ENCODE assay signal across 1 cellular context in the genomic region with DNA sequence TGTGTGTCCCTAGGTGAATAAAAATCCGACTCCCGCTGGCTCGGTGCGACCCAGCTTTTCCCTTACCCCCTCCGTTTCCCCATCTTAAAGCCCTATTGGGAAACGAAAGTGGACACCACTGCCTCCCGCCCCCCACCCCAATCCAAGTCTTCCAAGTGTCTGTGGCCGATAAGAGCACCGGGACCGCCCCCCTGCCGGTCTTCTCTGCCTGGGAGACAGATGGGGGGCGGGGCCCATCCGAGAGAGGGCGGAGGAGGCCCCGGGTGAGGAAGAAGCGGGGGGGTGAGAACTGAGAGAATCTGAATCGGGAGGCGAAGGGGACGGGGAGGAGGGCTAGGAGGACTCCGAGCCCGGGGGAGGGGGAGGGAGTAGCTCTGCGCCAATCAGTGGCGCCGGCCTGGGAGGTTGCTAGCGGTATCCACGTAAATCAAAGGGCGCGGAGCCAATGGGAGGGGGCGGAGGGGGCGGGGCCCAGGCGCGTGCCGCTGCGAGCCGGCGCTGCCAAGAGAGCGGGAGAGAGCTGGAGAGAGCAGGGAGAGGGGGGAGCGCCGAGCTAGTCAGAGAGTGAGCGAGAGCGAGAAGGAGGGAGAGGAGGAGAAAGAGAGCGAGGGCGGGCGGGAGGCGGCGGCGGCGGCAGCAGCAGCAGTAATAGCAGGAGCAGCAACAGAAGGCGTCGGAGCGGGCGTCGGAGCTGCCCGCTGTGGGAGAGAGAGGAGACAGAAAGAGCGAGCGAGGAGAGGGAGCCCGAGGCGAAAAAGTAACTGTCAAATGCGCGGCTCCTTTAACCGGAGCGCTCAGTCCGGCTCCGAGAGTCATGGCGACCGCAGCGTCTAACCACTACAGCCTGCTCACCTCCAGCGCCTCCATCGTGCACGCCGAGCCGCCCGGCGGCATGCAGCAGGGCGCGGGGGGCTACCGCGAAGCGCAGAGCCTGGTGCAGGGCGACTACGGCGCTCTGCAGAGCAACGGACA.
TF ChIP-seq lines count a peak whose summit lies in the region.

A gene (plus strand): TSS at position 515 of the 972 bp plus-strand sequence. CDS start 300 bp downstream, at position 815.

TF ChIP-seq in HEK293, 187 proteins besides CTCF, POLR2A, EP300 and RAD21 (continued from another document and continues in another):
- TF ChIP-seq, protein P1, sequence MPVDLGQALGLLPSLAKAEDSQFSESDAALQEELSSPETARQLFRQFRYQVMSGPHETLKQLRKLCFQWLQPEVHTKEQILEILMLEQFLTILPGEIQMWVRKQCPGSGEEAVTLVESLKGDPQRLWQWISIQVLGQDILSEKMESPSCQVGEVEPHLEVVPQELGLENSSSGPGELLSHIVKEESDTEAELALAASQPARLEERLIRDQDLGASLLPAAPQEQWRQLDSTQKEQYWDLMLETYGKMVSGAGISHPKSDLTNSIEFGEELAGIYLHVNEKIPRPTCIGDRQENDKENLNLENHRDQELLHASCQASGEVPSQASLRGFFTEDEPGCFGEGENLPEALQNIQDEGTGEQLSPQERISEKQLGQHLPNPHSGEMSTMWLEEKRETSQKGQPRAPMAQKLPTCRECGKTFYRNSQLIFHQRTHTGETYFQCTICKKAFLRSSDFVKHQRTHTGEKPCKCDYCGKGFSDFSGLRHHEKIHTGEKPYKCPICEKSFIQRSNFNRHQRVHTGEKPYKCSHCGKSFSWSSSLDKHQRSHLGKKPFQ (tag by site-specific recombination; IDR thresholded peaks at IDR 0.05), result no peak
- TF ChIP-seq ZNF529 (tag by site-specific recombination; IDR thresholded peaks at IDR 0.05; ENCODE audit: insufficient replicate concordance) (no peak), ZNF830 (tag by site-specific recombination; IDR thresholded peaks at IDR 0.05; ENCODE audit: low read depth) (no peak), ZNF274 (IDR thresholded peaks at IDR 0.05; ENCODE audit: low read length) (no peak), ZNF274 (tag by site-specific recombination; IDR thresholded peaks at IDR 0.05; ENCODE audit: borderline replicate concordance) (no peak), RBAK (tag by site-specific recombination; IDR thresholded peaks at IDR 0.05) (no peak), KLF1 (tag by site-specific recombination; IDR thresholded peaks at IDR 0.05) (peak; percentile 48; the same call in 1 of the 2 replicates), SCRT2 (tag by site-specific recombination; IDR thresholded peaks at IDR 0.05) (no peak), SETDB1 (IDR thresholded peaks at IDR 0.05; ENCODE audit: insufficient read length, low read length) (no peak), ZNF514 (tag by site-specific recombination; IDR thresholded peaks at IDR 0.05) (no peak), IKZF3 (tag by site-specific recombination; IDR thresholded peaks at IDR 0.05) (peak; percentile 76), ZBTB48 (tag by site-specific recombination; IDR thresholded peaks at IDR 0.05) (peak; percentile 27; the same call in 1 of the 2 replicates), OSR2 (tag by site-specific recombination; IDR thresholded peaks at IDR 0.05) (peak; percentile 73), ZNF266 (tag by site-specific recombination; IDR thresholded peaks at IDR 0.05; ENCODE audit: low read depth) (no peak), GLI4 (tag by site-specific recombination; IDR thresholded peaks at IDR 0.05) (peak; percentile 73; the same call in 1 of the 2 replicates), ZFP41 (tag by site-specific recombination; IDR thresholded peaks at IDR 0.05; ENCODE audit: borderline replicate concordance) (no peak), GLIS2 (tag by site-specific recombination; IDR thresholded peaks at IDR 0.05) (peak; percentile 90), ZNF223 (tag by site-specific recombination; IDR thresholded peaks at IDR 0.05) (no peak), ZNF501 (tag by site-specific recombination; IDR thresholded peaks at IDR 0.05) (peak; percentile 63), ZNF660 (tag by site-specific recombination; IDR thresholded peaks at IDR 0.05) (peak; percentile 30; the same call in 1 of the 2 replicates), ZNF394 (tag by site-specific recombination; IDR thresholded peaks at IDR 0.05; ENCODE audit: borderline replicate concordance) (peak; percentile 21; the same call in 1 of the 2 replicates), ZFP3 (tag by site-specific recombination; IDR thresholded peaks at IDR 0.05; ENCODE audit: low read depth) (no peak), ZNF677 (tag by site-specific recombination; IDR thresholded peaks at IDR 0.05) (no peak), SP2 (tag by site-specific recombination; IDR thresholded peaks at IDR 0.05) (peak; percentile 88), ZNF843 (tag by site-specific recombination; IDR thresholded peaks at IDR 0.05) (peak; percentile 64; the same call in 1 of the 2 replicates), TRIM28 (IDR thresholded peaks at IDR 0.05; ENCODE audit: borderline replicate concordance, low read length) (no peak)
- TF ChIP-seq, protein P2, sequence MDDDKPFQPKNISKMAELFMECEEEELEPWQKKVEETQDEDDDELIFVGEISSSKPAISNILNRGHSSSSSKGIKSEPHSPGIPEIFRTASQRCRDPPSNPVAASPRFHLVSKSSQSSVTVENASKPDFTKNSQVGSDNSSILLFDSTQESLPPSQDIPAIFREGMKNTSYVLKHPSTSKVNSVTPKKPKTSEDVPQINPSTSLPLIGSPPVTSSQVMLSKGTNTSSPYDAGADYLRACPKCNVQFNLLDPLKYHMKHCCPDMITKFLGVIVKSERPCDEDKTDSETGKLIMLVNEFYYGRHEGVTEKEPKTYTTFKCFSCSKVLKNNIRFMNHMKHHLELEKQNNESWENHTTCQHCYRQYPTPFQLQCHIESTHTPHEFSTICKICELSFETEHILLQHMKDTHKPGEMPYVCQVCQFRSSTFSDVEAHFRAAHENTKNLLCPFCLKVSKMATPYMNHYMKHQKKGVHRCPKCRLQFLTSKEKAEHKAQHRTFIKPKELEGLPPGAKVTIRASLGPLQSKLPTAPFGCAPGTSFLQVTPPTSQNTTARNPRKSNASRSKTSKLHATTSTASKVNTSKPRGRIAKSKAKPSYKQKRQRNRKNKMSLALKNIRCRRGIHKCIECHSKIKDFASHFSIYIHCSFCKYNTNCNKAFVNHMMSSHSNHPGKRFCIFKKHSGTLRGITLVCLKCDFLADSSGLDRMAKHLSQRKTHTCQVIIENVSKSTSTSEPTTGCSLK (tag by site-specific recombination; IDR thresholded peaks at IDR 0.05), result no peak
- TF ChIP-seq, protein P3, sequence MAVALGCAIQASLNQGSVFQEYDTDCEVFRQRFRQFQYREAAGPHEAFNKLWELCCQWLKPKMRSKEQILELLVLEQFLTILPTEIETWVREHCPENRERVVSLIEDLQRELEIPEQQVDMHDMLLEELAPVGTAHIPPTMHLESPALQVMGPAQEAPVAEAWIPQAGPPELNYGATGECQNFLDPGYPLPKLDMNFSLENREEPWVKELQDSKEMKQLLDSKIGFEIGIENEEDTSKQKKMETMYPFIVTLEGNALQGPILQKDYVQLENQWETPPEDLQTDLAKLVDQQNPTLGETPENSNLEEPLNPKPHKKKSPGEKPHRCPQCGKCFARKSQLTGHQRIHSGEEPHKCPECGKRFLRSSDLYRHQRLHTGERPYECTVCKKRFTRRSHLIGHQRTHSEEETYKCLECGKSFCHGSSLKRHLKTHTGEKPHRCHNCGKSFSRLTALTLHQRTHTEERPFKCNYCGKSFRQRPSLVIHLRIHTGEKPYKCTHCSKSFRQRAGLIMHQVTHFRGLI (tag by site-specific recombination; IDR thresholded peaks at IDR 0.05), result no peak
- TF ChIP-seq, protein P4, sequence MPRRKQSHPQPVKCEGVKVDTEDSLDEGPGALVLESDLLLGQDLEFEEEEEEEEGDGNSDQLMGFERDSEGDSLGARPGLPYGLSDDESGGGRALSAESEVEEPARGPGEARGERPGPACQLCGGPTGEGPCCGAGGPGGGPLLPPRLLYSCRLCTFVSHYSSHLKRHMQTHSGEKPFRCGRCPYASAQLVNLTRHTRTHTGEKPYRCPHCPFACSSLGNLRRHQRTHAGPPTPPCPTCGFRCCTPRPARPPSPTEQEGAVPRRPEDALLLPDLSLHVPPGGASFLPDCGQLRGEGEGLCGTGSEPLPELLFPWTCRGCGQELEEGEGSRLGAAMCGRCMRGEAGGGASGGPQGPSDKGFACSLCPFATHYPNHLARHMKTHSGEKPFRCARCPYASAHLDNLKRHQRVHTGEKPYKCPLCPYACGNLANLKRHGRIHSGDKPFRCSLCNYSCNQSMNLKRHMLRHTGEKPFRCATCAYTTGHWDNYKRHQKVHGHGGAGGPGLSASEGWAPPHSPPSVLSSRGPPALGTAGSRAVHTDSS (tag by site-specific recombination; IDR thresholded peaks at IDR 0.05), result peak; percentile 77
- TF ChIP-seq, protein P5, sequence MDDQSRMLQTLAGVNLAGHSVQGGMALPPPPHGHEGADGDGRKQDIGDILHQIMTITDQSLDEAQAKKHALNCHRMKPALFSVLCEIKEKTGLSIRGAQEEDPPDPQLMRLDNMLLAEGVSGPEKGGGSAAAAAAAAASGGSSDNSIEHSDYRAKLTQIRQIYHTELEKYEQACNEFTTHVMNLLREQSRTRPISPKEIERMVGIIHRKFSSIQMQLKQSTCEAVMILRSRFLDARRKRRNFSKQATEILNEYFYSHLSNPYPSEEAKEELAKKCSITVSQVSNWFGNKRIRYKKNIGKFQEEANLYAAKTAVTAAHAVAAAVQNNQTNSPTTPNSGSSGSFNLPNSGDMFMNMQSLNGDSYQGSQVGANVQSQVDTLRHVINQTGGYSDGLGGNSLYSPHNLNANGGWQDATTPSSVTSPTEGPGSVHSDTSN (CRISPR knock-in tag; IDR thresholded peaks at IDR 0.05), result no peak
- TF ChIP-seq, protein P6, sequence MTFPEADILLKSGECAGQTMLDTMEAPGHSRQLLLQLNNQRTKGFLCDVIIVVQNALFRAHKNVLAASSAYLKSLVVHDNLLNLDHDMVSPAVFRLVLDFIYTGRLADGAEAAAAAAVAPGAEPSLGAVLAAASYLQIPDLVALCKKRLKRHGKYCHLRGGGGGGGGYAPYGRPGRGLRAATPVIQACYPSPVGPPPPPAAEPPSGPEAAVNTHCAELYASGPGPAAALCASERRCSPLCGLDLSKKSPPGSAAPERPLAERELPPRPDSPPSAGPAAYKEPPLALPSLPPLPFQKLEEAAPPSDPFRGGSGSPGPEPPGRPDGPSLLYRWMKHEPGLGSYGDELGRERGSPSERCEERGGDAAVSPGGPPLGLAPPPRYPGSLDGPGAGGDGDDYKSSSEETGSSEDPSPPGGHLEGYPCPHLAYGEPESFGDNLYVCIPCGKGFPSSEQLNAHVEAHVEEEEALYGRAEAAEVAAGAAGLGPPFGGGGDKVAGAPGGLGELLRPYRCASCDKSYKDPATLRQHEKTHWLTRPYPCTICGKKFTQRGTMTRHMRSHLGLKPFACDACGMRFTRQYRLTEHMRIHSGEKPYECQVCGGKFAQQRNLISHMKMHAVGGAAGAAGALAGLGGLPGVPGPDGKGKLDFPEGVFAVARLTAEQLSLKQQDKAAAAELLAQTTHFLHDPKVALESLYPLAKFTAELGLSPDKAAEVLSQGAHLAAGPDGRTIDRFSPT (tag by site-specific recombination; IDR thresholded peaks at IDR 0.05), result no peak
- TF ChIP-seq, protein P7, sequence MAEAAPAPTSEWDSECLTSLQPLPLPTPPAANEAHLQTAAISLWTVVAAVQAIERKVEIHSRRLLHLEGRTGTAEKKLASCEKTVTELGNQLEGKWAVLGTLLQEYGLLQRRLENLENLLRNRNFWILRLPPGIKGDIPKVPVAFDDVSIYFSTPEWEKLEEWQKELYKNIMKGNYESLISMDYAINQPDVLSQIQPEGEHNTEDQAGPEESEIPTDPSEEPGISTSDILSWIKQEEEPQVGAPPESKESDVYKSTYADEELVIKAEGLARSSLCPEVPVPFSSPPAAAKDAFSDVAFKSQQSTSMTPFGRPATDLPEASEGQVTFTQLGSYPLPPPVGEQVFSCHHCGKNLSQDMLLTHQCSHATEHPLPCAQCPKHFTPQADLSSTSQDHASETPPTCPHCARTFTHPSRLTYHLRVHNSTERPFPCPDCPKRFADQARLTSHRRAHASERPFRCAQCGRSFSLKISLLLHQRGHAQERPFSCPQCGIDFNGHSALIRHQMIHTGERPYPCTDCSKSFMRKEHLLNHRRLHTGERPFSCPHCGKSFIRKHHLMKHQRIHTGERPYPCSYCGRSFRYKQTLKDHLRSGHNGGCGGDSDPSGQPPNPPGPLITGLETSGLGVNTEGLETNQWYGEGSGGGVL (tag by site-specific recombination; IDR thresholded peaks at IDR 0.05), result peak; percentile 100
- TF ChIP-seq, protein P8, sequence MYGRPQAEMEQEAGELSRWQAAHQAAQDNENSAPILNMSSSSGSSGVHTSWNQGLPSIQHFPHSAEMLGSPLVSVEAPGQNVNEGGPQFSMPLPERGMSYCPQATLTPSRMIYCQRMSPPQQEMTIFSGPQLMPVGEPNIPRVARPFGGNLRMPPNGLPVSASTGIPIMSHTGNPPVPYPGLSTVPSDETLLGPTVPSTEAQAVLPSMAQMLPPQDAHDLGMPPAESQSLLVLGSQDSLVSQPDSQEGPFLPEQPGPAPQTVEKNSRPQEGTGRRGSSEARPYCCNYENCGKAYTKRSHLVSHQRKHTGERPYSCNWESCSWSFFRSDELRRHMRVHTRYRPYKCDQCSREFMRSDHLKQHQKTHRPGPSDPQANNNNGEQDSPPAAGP (tag by site-specific recombination; IDR thresholded peaks at IDR 0.05), result peak; percentile 55; the same call in 1 of the 2 replicates
- TF ChIP-seq, protein P9, sequence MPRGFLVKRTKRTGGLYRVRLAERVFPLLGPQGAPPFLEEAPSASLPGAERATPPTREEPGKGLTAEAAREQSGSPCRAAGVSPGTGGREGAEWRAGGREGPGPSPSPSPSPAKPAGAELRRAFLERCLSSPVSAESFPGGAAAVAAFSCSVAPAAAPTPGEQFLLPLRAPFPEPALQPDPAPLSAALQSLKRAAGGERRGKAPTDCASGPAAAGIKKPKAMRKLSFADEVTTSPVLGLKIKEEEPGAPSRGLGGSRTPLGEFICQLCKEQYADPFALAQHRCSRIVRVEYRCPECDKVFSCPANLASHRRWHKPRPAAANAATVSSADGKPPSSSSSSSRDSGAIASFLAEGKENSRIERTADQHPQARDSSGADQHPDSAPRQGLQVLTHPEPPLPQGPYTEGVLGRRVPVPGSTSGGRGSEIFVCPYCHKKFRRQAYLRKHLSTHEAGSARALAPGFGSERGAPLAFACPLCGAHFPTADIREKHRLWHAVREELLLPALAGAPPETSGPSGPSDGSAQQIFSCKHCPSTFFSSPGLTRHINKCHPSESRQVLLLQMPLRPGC (tag by site-specific recombination; IDR thresholded peaks at IDR 0.05), result peak; percentile 61; the same call in 1 of the 2 replicates
- TF ChIP-seq, protein P10, sequence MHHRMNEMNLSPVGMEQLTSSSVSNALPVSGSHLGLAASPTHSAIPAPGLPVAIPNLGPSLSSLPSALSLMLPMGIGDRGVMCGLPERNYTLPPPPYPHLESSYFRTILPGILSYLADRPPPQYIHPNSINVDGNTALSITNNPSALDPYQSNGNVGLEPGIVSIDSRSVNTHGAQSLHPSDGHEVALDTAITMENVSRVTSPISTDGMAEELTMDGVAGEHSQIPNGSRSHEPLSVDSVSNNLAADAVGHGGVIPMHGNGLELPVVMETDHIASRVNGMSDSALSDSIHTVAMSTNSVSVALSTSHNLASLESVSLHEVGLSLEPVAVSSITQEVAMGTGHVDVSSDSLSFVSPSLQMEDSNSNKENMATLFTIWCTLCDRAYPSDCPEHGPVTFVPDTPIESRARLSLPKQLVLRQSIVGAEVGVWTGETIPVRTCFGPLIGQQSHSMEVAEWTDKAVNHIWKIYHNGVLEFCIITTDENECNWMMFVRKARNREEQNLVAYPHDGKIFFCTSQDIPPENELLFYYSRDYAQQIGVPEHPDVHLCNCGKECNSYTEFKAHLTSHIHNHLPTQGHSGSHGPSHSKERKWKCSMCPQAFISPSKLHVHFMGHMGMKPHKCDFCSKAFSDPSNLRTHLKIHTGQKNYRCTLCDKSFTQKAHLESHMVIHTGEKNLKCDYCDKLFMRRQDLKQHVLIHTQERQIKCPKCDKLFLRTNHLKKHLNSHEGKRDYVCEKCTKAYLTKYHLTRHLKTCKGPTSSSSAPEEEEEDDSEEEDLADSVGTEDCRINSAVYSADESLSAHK (tag by site-specific recombination; IDR thresholded peaks at IDR 0.05), result 0 out of 2 replicates have a peak, but pooled peaks have one; percentile 37
